ENCODE assay signal across 1 cellular context in the genomic region with DNA sequence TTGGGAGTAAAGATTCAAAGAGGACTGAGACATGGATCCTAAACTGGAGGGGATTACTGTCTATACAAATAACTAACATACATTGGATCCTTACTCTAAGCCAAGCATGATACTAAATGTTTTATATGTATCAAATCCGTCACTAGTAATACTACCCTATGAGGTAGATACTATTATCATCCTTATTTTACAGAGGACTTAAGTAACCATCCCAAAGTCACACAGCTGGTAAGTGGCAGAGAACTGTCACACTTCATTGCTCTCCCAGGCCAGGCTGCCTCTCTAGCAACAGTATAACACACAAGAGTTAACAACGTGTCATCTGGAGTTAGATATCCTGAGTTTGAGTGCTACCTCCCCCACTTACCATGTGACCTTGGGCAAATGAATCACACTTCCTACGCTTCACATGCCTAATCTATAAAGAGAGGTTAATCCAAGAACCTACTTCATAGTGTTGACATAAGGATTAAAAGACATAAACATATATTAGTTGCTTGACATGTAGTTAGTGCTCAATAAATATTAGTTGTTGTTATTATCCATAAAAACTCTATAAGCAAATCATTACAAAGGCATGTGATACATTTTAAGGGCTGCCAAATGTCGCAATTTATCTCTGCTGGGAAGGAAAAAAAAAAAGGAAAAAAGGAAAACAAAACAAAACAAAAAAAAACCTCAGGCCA.
TF ChIP-seq lines count a peak whose summit lies in the region.

No MANE protein-coding gene starts in this region.

TF ChIP-seq in K562, 482 proteins besides CTCF, POLR2A, EP300 and RAD21 (continued from another document and continues in another):
- TF ChIP-seq, protein P1, sequence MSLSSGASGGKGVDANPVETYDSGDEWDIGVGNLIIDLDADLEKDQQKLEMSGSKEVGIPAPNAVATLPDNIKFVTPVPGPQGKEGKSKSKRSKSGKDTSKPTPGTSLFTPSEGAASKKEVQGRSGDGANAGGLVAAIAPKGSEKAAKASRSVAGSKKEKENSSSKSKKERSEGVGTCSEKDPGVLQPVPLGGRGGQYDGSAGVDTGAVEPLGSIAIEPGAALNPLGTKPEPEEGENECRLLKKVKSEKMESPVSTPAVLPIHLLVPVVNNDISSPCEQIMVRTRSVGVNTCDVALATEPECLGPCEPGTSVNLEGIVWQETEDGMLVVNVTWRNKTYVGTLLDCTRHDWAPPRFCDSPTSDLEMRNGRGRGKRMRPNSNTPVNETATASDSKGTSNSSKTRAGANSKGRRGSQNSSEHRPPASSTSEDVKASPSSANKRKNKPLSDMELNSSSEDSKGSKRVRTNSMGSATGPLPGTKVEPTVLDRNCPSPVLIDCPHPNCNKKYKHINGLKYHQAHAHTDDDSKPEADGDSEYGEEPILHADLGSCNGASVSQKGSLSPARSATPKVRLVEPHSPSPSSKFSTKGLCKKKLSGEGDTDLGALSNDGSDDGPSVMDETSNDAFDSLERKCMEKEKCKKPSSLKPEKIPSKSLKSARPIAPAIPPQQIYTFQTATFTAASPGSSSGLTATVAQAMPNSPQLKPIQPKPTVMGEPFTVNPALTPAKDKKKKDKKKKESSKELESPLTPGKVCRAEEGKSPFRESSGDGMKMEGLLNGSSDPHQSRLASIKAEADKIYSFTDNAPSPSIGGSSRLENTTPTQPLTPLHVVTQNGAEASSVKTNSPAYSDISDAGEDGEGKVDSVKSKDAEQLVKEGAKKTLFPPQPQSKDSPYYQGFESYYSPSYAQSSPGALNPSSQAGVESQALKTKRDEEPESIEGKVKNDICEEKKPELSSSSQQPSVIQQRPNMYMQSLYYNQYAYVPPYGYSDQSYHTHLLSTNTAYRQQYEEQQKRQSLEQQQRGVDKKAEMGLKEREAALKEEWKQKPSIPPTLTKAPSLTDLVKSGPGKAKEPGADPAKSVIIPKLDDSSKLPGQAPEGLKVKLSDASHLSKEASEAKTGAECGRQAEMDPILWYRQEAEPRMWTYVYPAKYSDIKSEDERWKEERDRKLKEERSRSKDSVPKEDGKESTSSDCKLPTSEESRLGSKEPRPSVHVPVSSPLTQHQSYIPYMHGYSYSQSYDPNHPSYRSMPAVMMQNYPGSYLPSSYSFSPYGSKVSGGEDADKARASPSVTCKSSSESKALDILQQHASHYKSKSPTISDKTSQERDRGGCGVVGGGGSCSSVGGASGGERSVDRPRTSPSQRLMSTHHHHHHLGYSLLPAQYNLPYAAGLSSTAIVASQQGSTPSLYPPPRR (CRISPR knock-in tag; IDR thresholded peaks at IDR 0.05; ENCODE audit: borderline replicate concordance), result no peak
- TF ChIP-seq MYNN (IDR thresholded peaks at IDR 0.05) (no peak), MYNN (CRISPR knock-in tag; IDR thresholded peaks at IDR 0.05) (no peak), DNMT1 (IDR thresholded peaks at IDR 0.05) (no peak), DDX20 (tag; IDR thresholded peaks at IDR 0.05; ENCODE audit: low read depth) (no peak), DIDO1 (tag; IDR thresholded peaks at IDR 0.05; ENCODE audit: low read depth) (no peak), TOE1 (IDR thresholded peaks at IDR 0.05; ENCODE audit: borderline replicate concordance) (peak; percentile 57; the same call in 1 of the 2 replicates), TOE1 (CRISPR knock-in tag; IDR thresholded peaks at IDR 0.05; ENCODE audit: borderline replicate concordance, low read depth) (no peak), ZNF584 (CRISPR knock-in tag; IDR thresholded peaks at IDR 0.05; ENCODE audit: low read depth) (no peak), EGR1 (conservative IDR thresholded peaks at IDR 0.05) (peak; percentile 67), PATZ1 (CRISPR knock-in tag; IDR thresholded peaks at IDR 0.05; ENCODE audit: borderline replicate concordance) (no peak), FOS (IDR thresholded peaks at IDR 0.05; ENCODE audit: extremely low read depth, insufficient read length) (no peak), TEAD1 (CRISPR knock-in tag; IDR thresholded peaks at IDR 0.05) (no peak), TAF15 (IDR thresholded peaks at IDR 0.05; ENCODE audit: low read depth, low read length) (no peak), SIN3B (IDR thresholded peaks at IDR 0.05; ENCODE audit: low read depth) (no peak), TEAD4 (IDR thresholded peaks at IDR 0.05; ENCODE audit: low read length) (peak; percentile 35; the same call in 1 of the 2 replicates), TEAD4 (CRISPR knock-in tag; IDR thresholded peaks at IDR 0.05; ENCODE audit: borderline replicate concordance) (no peak), MEF2D (tag; conservative IDR thresholded peaks at IDR 0.05; ENCODE audit: low read depth) (no peak), THRAP3 (IDR thresholded peaks at IDR 0.05; ENCODE audit: borderline replicate concordance) (no peak), RFX1 (IDR thresholded peaks at IDR 0.05) (no peak), MAFF (IDR thresholded peaks at IDR 0.05; ENCODE audit: low read length) (no peak), XRCC3 (IDR thresholded peaks at IDR 0.05) (no peak), GTF2E2 (tag; IDR thresholded peaks at IDR 0.05) (no peak), ZNF347 (CRISPR knock-in tag; IDR thresholded peaks at IDR 0.05; ENCODE audit: low read depth) (no peak), ETV1 (tag; conservative IDR thresholded peaks at IDR 0.05; ENCODE audit: low read depth) (no peak), ZNF431 (CRISPR knock-in tag; IDR thresholded peaks at IDR 0.05) (no peak), KDM1A (IDR thresholded peaks at IDR 0.05) (peak; percentile 63 to 65), ZNF766 (CRISPR knock-in tag; conservative IDR thresholded peaks at IDR 0.05) (no peak), CEBPB (tag; IDR thresholded peaks at IDR 0.05) (peak; percentile 64; the same call in 1 of the 2 replicates), XRCC5 (IDR thresholded peaks at IDR 0.05; ENCODE audit: low read depth, low read length) (no peak), SAP30 (IDR thresholded peaks at IDR 0.05; ENCODE audit: borderline replicate concordance, insufficient read depth, low read depth, low read length, poor library complexity, severe bottlenecking) (no peak), PHB2 (IDR thresholded peaks at IDR 0.05; ENCODE audit: low read depth) (no peak), GABPB2 (CRISPR knock-in tag; conservative IDR thresholded peaks at IDR 0.05) (no peak), ZNF76 (CRISPR knock-in tag; IDR thresholded peaks at IDR 0.05; ENCODE audit: borderline replicate concordance) (no peak), ZNF830 (CRISPR knock-in tag; IDR thresholded peaks at IDR 0.05) (no peak), ZNF511 (CRISPR knock-in tag; IDR thresholded peaks at IDR 0.05) (no peak), MXI1 (IDR thresholded peaks at IDR 0.05; ENCODE audit: low read depth, low read length) (no peak), RBM15 (IDR thresholded peaks at IDR 0.05; ENCODE audit: insufficient read depth, low read length) (no peak), FOXP1 (CRISPR knock-in tag; IDR thresholded peaks at IDR 0.05) (no peak), NRF1 (conservative IDR thresholded peaks at IDR 0.05 in 1 of 2, IDR thresholded peaks at IDR 0.05 in 1 of 2) (no peak), ETV6 (IDR thresholded peaks at IDR 0.05; ENCODE audit: borderline replicate concordance in 1 of 2, low read depth in 2 of 2, low read length in 1 of 2) (no peak), ETV6 (CRISPR knock-in tag; IDR thresholded peaks at IDR 0.05; ENCODE audit: borderline replicate concordance) (no peak), PPARD (CRISPR knock-in tag; IDR thresholded peaks at IDR 0.05) (no peak), ZC3H4 (CRISPR knock-in tag; IDR thresholded peaks at IDR 0.05; ENCODE audit: borderline replicate concordance) (no peak), ZFP1 (CRISPR knock-in tag; IDR thresholded peaks at IDR 0.05) (no peak), JUND (IDR thresholded peaks at IDR 0.05; ENCODE audit: borderline replicate concordance, low read depth, low read length) (peak; percentile 88), JUND (tag; IDR thresholded peaks at IDR 0.05; ENCODE audit: borderline replicate concordance, low read depth, low read length) (peak; percentile 72; the same call in 2 of the 3 replicates), ZNF184 (CRISPR knock-in tag; IDR thresholded peaks at IDR 0.05) (no peak), BRD9 (IDR thresholded peaks at IDR 0.05; ENCODE audit: low read depth, partially characterized antibody) (no peak), ASH1L (IDR thresholded peaks at IDR 0.05; ENCODE audit: borderline replicate concordance, low read depth, partially characterized antibody) (no peak), ZBTB7A (IDR thresholded peaks at IDR 0.05; ENCODE audit: borderline replicate concordance, control insufficient read depth, low read depth, low read length) (no peak), MIER1 (IDR thresholded peaks at IDR 0.05; ENCODE audit: low read depth) (no peak), HDGF (IDR thresholded peaks at IDR 0.05) (no peak), MCM3 (IDR thresholded peaks at IDR 0.05) (no peak), ETV5 (CRISPR knock-in tag; IDR thresholded peaks at IDR 0.05; ENCODE audit: low read depth) (no peak), ZNF785 (CRISPR knock-in tag; IDR thresholded peaks at IDR 0.05) (no peak), YY1 (IDR thresholded peaks at IDR 0.05; ENCODE audit: borderline replicate concordance in 1 of 3, control insufficient read depth in 1 of 3, extremely low read depth in 1 of 3, insufficient read depth in 3 of 3, insufficient read length in 1 of 3, insufficient replicate concordance in 2 of 3, low read depth in 1 of 3, low read length in 2 of 3) (no peak), NFATC3 (IDR thresholded peaks at IDR 0.05) (no peak)
- TF ChIP-seq, protein P2, sequence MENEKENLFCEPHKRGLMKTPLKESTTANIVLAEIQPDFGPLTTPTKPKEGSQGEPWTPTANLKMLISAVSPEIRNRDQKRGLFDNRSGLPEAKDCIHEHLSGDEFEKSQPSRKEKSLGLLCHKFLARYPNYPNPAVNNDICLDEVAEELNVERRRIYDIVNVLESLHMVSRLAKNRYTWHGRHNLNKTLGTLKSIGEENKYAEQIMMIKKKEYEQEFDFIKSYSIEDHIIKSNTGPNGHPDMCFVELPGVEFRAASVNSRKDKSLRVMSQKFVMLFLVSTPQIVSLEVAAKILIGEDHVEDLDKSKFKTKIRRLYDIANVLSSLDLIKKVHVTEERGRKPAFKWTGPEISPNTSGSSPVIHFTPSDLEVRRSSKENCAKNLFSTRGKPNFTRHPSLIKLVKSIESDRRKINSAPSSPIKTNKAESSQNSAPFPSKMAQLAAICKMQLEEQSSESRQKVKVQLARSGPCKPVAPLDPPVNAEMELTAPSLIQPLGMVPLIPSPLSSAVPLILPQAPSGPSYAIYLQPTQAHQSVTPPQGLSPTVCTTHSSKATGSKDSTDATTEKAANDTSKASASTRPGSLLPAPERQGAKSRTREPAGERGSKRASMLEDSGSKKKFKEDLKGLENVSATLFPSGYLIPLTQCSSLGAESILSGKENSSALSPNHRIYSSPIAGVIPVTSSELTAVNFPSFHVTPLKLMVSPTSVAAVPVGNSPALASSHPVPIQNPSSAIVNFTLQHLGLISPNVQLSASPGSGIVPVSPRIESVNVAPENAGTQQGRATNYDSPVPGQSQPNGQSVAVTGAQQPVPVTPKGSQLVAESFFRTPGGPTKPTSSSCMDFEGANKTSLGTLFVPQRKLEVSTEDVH (IDR thresholded peaks at IDR 0.05; ENCODE audit: low read depth, partially characterized antibody), result no peak
- TF ChIP-seq, protein P3, sequence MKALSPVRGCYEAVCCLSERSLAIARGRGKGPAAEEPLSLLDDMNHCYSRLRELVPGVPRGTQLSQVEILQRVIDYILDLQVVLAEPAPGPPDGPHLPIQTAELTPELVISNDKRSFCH (CRISPR knock-in tag; IDR thresholded peaks at IDR 0.05), result no peak
- TF ChIP-seq, protein P3 (tag; IDR thresholded peaks at IDR 0.05), result no peak
- TF ChIP-seq, protein P4, sequence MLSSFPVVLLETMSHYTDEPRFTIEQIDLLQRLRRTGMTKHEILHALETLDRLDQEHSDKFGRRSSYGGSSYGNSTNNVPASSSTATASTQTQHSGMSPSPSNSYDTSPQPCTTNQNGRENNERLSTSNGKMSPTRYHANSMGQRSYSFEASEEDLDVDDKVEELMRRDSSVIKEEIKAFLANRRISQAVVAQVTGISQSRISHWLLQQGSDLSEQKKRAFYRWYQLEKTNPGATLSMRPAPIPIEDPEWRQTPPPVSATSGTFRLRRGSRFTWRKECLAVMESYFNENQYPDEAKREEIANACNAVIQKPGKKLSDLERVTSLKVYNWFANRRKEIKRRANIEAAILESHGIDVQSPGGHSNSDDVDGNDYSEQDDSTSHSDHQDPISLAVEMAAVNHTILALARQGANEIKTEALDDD (IDR thresholded peaks at IDR 0.05), result peak; percentile 84
- TF ChIP-seq, protein P5, sequence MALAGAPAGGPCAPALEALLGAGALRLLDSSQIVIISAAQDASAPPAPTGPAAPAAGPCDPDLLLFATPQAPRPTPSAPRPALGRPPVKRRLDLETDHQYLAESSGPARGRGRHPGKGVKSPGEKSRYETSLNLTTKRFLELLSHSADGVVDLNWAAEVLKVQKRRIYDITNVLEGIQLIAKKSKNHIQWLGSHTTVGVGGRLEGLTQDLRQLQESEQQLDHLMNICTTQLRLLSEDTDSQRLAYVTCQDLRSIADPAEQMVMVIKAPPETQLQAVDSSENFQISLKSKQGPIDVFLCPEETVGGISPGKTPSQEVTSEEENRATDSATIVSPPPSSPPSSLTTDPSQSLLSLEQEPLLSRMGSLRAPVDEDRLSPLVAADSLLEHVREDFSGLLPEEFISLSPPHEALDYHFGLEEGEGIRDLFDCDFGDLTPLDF (CRISPR knock-in tag; IDR thresholded peaks at IDR 0.05), result no peak
- TF ChIP-seq, protein P6, sequence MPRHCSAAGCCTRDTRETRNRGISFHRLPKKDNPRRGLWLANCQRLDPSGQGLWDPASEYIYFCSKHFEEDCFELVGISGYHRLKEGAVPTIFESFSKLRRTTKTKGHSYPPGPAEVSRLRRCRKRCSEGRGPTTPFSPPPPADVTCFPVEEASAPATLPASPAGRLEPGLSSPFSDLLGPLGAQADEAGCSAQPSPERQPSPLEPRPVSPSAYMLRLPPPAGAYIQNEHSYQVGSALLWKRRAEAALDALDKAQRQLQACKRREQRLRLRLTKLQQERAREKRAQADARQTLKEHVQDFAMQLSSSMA (CRISPR knock-in tag; IDR thresholded peaks at IDR 0.05), result no peak
